8 cellular contexts compared by ENCODE assay signal in the genomic region with DNA sequence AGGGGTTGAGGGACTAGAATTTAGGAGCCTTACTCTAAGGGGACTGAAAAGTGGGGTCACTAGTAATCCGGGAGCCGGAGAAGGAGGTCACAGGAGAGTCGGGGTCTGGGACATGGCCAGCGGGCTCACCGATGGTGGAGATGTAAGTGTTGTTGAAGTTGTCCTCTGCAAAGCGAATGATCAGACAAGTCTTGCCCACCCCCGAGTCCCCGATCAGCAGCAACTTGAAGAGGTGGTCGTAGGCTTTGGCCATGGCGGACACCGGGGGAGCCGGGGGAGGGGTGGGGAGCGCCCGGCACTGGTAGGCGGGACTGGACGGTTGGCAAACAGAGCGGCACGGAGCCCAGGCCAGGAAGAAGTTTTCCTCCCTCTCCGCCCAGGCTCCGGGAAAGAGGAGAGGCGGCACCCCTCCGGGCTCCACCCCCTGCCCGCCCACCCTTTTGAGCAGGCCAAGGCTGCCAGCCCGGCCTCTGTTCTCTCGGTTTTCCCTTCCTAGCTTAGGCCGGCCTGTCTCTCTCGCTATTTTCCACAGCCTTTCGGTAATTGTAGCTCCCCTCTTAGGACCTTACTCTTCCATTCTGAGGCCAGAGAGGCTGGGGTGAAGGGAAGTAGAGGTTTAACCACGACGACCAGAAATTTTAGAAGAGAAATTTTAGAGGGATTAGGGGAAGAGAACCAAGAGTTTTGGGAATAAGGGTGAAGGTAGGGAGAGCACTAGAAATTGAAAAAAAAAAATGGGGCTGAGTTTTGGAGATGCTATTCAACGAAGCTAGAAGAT. TPM values are rescaled to one million over a fixed set of nuclear protein-coding genes. Genes with fewer than 3 reads are reported as not detected.
A peak's percentile ranks its signal among the peaks of the same experiment; 100 is the strongest.
DNase-seq lines count a peak whose midpoint lies in the region; ATAC-seq and TF ChIP-seq lines count a peak whose summit lies in the region.

A gene (minus strand): TSS at position 356 of the 778 bp plus-strand sequence. CDS start 103 bp downstream, at position 253.

- ATAC-seq in lung (ENCODE audit: insufficient read depth, low FRiP score) = peak; percentile 61
- ATAC-seq in HG02798 (IDR thresholded peaks at IDR 0.05; ENCODE audit: poor library complexity, unreplicated experiment) = no peak
- no peak for ATAC-seq in GM21515 (IDR thresholded peaks at IDR 0.05; ENCODE audit: unreplicated experiment)

- peaks cover 23% of the 10 kb centered on the region for H3K36me3 ChIP-seq in MG63
- H3K36me3 ChIP-seq in lung (ENCODE audit: control insufficient read depth in 2 of 2, insufficient read depth in 2 of 2, low read length in 2 of 2) = peaks cover 0 to 5% of the 10 kb centered on the region in 2 donors

- H3K27me3 ChIP-seq in MG63 = no peaks in the 10 kb centered on the region
- H3K27me3 ChIP-seq in lung (ENCODE audit: control insufficient read depth, insufficient read depth) = no peaks in the 10 kb centered on the region

- in situ Hi-C loops in endometrial microvascular endothelial cells (cut with HindIII; ENCODE audit: inconsistent ontology term, low pct_unique_long_range_greater_than_20kb, low sequenced_read_pairs) = no loop called here

- no peak for TF ChIP-seq CTCF in lung (IDR thresholded peaks at IDR 0.05; ENCODE audit: control extremely low read depth, extremely low read depth)

- 2% methylated on average over 29 to 31 of the region's 31 CpGs for WGBS in lung, 2 donors

- peaks cover 2 to 5% of the 10 kb centered on the region in 2 donors for H3K4me1 ChIP-seq in lung (ENCODE audit: control insufficient read depth in 2 of 2, insufficient read depth in 2 of 2, low read length in 2 of 2)

- H3K9me3 ChIP-seq in MG63 = no peaks in the 10 kb centered on the region
- H3K9me3 ChIP-seq in lung (ENCODE audit: control insufficient read depth in 2 of 2, insufficient read depth in 1 of 2, low read length in 1 of 2) = no peaks in the 10 kb centered on the region

- peak; percentile 62 for DNase-seq in ELF-1 (ENCODE audit: low read depth, low spot score)
- DNase-seq in MG63 = peak; percentile 92
- peak; percentile 75 for DNase-seq in SW480 (ENCODE audit: low spot score)
- DNase-seq in lung (ENCODE audit: low spot score) = peak; percentile 83
- DNase-seq in superior temporal gyrus (ENCODE audit: extremely low spot score) = peak; percentile 25

- peak within 1 kb of the TSS; percentile 72 for H3K4me3 ChIP-seq in MG63
- H3K4me3 ChIP-seq in lung = peak within 1 kb of the TSS; percentile 49

- H3K27ac ChIP-seq in lung (ENCODE audit: low read depth in 1 of 2, low read length in 1 of 2) = peak within 1 kb of the TSS; percentile 91 to 93

RNA-seq across cellular contexts. Expression of the gene that starts here (rescaled TPM):
- 11.3 and 13.3 TPM in 2 replicates for total RNA-seq in MG63 (2014; rRNA removed; shearing (Covaris generic); ENCODE audit: low replicate concordance)
- total RNA-seq in endometrial microvascular endothelial cells (ENCODE audit: inconsistent ontology term) = 39.7 TPM
- total RNA-seq in lung = 100 to 1,000 TPM in 1 of 2 donors, 10 to 100 TPM in 1; 54.6 to 105 TPM
- 100 to 1,000 TPM; 171 to 229 TPM for polyA plus RNA-seq in lung

Comparison
In these comparisons a context has a peak if more than half of its experiments do, and no peak if none do; other contexts are left out.
1. DNase-seq: peak in every context shown above with its lines; median percentile 92 in MG63; 83 in lung; 75 in SW480; 62 in ELF-1; 25 in superior temporal gyrus.